ENCODE assay signal across 12 cellular contexts in the genomic region with DNA sequence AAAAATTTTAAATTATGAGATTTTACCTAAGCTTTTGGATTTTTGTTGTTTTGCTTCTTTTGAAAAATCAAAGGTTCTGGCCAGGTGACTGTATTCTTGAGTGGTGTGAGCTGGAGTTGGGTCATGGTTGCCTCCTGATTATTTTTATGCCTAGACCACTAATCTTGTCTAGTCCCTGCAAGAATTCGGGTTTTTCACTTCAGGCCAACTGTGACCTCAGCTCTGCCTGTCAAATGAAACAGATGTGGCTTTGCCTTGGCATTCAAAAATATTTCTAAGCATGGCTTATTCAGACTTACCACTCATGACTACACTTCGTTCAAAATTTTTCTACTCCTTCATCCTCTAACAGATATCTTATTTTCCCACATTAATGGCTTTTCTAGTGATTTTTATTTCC. TPM values are rescaled to one million over a fixed set of nuclear protein-coding genes. Genes with fewer than 3 reads are reported as not detected.
A peak's percentile ranks its signal among the peaks of the same experiment; 100 is the strongest.
DNase-seq lines count a peak whose midpoint lies in the region; ATAC-seq and TF ChIP-seq lines count a peak whose summit lies in the region.
"Had no signal": no experiment of that assay in that cellular context is flagged by ENCODE, and none has a peak within 500 bp of the region (broad histone marks: within the 10 kb centered on the region; RNA-seq: fewer than 3 reads in every experiment).

No MANE protein-coding gene starts in this region.

- DNase-seq in cardiac muscle cell (ENCODE audit: low read depth in 1 of 2, low spot score in 1 of 2) (peak in 1 of 2 donors; percentile 65), cardiac septum (ENCODE audit: low spot score) (no peak), dedifferentiated amniotic fluid mesenchymal stem cell (ENCODE audit: extremely low spot score) (peak; percentile 36), myocyte (ENCODE audit: low read depth) (peak; percentile 85), aorta (no peak), activated gamma-delta T cell treated with Interleukin-2 at 50 U/mL for 16 hours (no peak), activated T-cell treated with anti-CD3 and anti-CD28 coated beads for 4 hours (no peak), DMS79 (lab: John Stamatoyannopoulos, UW) (no peak)
- DNase-seq: 8988T; activated B cell treated with CpG ODN at 0.5 μM for 24 hours; stimulated activated CD4-positive, alpha-beta T cell treated with anti-CD3 and anti-CD28 coated beads, Interleukin-4, amount 100 ng/mL, for 1 hour; stimulated activated naive CD8-positive, alpha-beta T cell treated with anti-CD3 and anti-CD28 coated beads, Interleukin-15, amount 100 ng/mL, for 72 hours had no signal

- no peaks in the 10 kb centered on the region for H3K9me3 ChIP-seq in cardiac muscle cell (ENCODE audit: low read depth)
- H3K9me3 ChIP-seq in aorta (ENCODE audit: control insufficient read depth, low read length) = no peaks in the 10 kb centered on the region

- H3K27me3 ChIP-seq in cardiac muscle cell = no peaks in the 10 kb centered on the region
- H3K27me3 ChIP-seq in aorta (ENCODE audit: control insufficient read depth in 1 of 2, insufficient read depth in 2 of 2, low read length in 1 of 2) = no peaks in the 10 kb centered on the region

- no peaks in the 10 kb centered on the region for H3K36me3 ChIP-seq in cardiac muscle cell
- H3K36me3 ChIP-seq in aorta (ENCODE audit: control insufficient read depth in 1 of 2, insufficient read depth in 2 of 2, low read length in 1 of 2) = no peaks in the 10 kb centered on the region

- TF ChIP-seq CTCF in cardiac muscle cell (IDR thresholded peaks at IDR 0.05; ENCODE audit: low read depth, low read length) = no peak

- intact Hi-C loops in cardiac septum (cut with DNase I) = no loop called here
- intact Hi-C loops in aorta (cut with DNase I) = no loop called here

- WGBS in aorta, 2 donors = 3 to 6% methylated on average over 2 of the region's 2 CpGs

- H3K27ac ChIP-seq in cardiac muscle cell (peak overlapping the region; percentile 93), aorta (ENCODE audit: low read depth in 1 of 2, low read length in 2 of 2) (peak overlapping the region; percentile 44 to 76)

- H3K4me1 ChIP-seq in cardiac muscle cell (ENCODE audit: low read depth) (peaks cover 12% of the 10 kb centered on the region), aorta (ENCODE audit: control insufficient read depth in 1 of 2, insufficient read depth in 2 of 2, low read length in 2 of 2) (peaks cover 0 to 5% of the 10 kb centered on the region in 2 donors)

- ATAC-seq in aorta (ENCODE audit: low FRiP score) = no peak
- ATAC-seq: stimulated activated naive CD8-positive, alpha-beta T cell treated with anti-CD3 and anti-CD28 coated beads, Interleukin-15, amount 100 ng/mL, for 72 hours had no signal

- H3K4me3 ChIP-seq in cardiac muscle cell (no peak overlapping the region), aorta (ENCODE audit: low read length in 2 of 2) (no peak overlapping the region)

RNA-seq across cellular contexts. Expression of gene CDV3, which starts 25.4 kb away (rescaled TPM):
- total RNA-seq in cardiac muscle cell (69.2 and 100 TPM in 2 replicates), cardiac septum (151 TPM), myocyte (396 and 434 TPM in 2 replicates), aorta (100 to 1,000 TPM; 122 to 153 TPM)
- polyA plus RNA-seq in cardiac muscle cell (56.7 and 62.4 TPM in 2 replicates), aorta (10 to 100 TPM; 48.8 to 65.1 TPM)
- polyA plus RNA-seq in myocyte (2012) = 192 TPM

Comparison
In these comparisons a context has a peak if more than half of its experiments do, and no peak if none do; other contexts are left out.
1. DNase-seq: peak in dedifferentiated amniotic fluid mesenchymal stem cell (single experiment) and myocyte (single experiment); none in cardiac septum (single experiment), aorta (0 of 2), activated gamma-delta T cell treated with Interleukin-2 at 50 U/mL for 16 hours (single experiment), activated T-cell treated with anti-CD3 and anti-CD28 coated beads for 4 hours (single experiment) and DMS79 (single experiment).